In genomic region chr18:74597662-74598349, GRCh38 we compare ENCODE assay signal across 8 cellular contexts. TPM values are rescaled to one million over a fixed set of nuclear protein-coding genes. Genes with fewer than 3 reads are reported as not detected.
A peak's percentile ranks its signal among the peaks of the same experiment; 100 is the strongest.
DNase-seq lines count a peak whose midpoint lies in the region; ATAC-seq and TF ChIP-seq lines count a peak whose summit lies in the region.

Gene ZNF407 (plus strand): TSS chr18:74597870. CDS start chr18:74631020, 33,150 bp downstream.

- H3K9me3 ChIP-seq in OCI-LY3 (ENCODE audit: insufficient read depth, low read length) (no peaks in the 10 kb centered on the region; the same call in 1 of the 2 replicates), mononuclear cell (ENCODE audit: low read depth, low read length) (no peaks in the 10 kb centered on the region)

- H3K9ac ChIP-seq in OCI-LY3 (ENCODE audit: low read length): peak within 1 kb of the TSS; percentile 87

- no peaks in the 10 kb centered on the region for H4K20me1 ChIP-seq in OCI-LY3 (ENCODE audit: insufficient read depth, low read length)

- peak within 1 kb of the TSS; percentile 79 for H3K4me3 ChIP-seq in OCI-LY3 (ENCODE audit: low read length)
- peak within 1 kb of the TSS; percentile 83 for H3K4me3 ChIP-seq in epithelial cell of esophagus (ENCODE audit: low read length)
- peak within 1 kb of the TSS; percentile 90 for H3K4me3 ChIP-seq in mononuclear cell (ENCODE audit: low read length)

- peak; percentile 95 for DNase-seq in DMS 273 (lab: John Stamatoyannopoulos, UW; ENCODE audit: unreplicated experiment)
- peak; percentile 53 for DNase-seq in HuH-7.5 (ENCODE audit: low spot score)
- DNase-seq in activated CD8-positive, alpha-beta memory T cell treated with anti-CD3 and anti-CD28 coated beads, Interleukin-2, amount 50 U/mL, for 48 hours: peak; percentile 90
- DNase-seq in epithelial cell of esophagus (ENCODE audit: low read depth): peak; percentile 91
- DNase-seq in stimulated activated CD8-positive, alpha-beta memory T cell treated with anti-CD3 and anti-CD28 coated beads, Interleukin-4, amount 100 ng/mL, for 24 hours (ENCODE audit: low read depth): peak; percentile 80

- H3K27ac ChIP-seq in OCI-LY3 (ENCODE audit: low read length): peak within 1 kb of the TSS; percentile 71

- H3K79me2 ChIP-seq in OCI-LY3 (ENCODE audit: low read length): peaks cover 71% of the 10 kb centered on the region

- peaks cover 32% of the 10 kb centered on the region for H3K36me3 ChIP-seq in OCI-LY3 (replicated peaks; ENCODE audit: low read depth, low read length)

- peak within 1 kb of the TSS; percentile 91 for H2AFZ ChIP-seq in OCI-LY3 (ENCODE audit: low read depth, low read length)

- H3K27me3 ChIP-seq in OCI-LY3 (ENCODE audit: low read depth, low read length) (no peaks in the 10 kb centered on the region), mononuclear cell (ENCODE audit: insufficient read depth, low read length) (no peaks in the 10 kb centered on the region)

- H3K4me1 ChIP-seq in OCI-LY3 (ENCODE audit: low read length) (peaks cover 22% of the 10 kb centered on the region), mononuclear cell (ENCODE audit: insufficient read depth, low read length) (peaks cover 36% of the 10 kb centered on the region)

- peak within 1 kb of the TSS; percentile 80 for H3K4me2 ChIP-seq in OCI-LY3 (ENCODE audit: low read length)

- ATAC-seq in GM21528 (IDR thresholded peaks at IDR 0.05; ENCODE audit: low FRiP score, unreplicated experiment): peak; percentile 78

- TF ChIP-seq CTCF in OCI-LY3 (IDR thresholded peaks at IDR 0.05; ENCODE audit: low read depth, low read length): no peak; the same call in 1 of the 2 replicates
- no peak for TF ChIP-seq CTCF in epithelial cell of esophagus (IDR thresholded peaks at IDR 0.05; ENCODE audit: insufficient read depth, low read depth, low read length, missing control alignments)

RNA-seq across cellular contexts. Expression of gene ZNF407, which starts in this region (rescaled TPM):
- 32.0 TPM for total RNA-seq in mononuclear cell

Comparison
In these comparisons a context has a peak if more than half of its experiments do, and no peak if none do; other contexts are left out.
1. Peak in every context shown above with its lines: DNase-seq, ATAC-seq, H3K4me3 ChIP-seq and H3K27ac ChIP-seq.